ENCODE assay signal across 12 cellular contexts in genomic region chr11:79052539-79052938, GRCh38.
DNase-seq lines count a peak whose midpoint lies in the region; FAIRE-seq and TF ChIP-seq lines count a peak whose summit lies in the region.
"Had no signal": no experiment of that assay in that cellular context is flagged by ENCODE, and none has a peak within 500 bp of the region (broad histone marks: within the 10 kb centered on the region; RNA-seq: fewer than 3 reads in every experiment).

No MANE protein-coding gene starts in this region.

- no peaks in the 10 kb centered on the region for H3K79me2 ChIP-seq in astrocyte (ENCODE audit: insufficient read depth, low read length)
- no peaks in the 10 kb centered on the region for H3K79me2 ChIP-seq in mesendoderm (ENCODE audit: control insufficient read depth, insufficient read depth, low read length)

- H3K4me3 Mint-ChIP-seq in Caco-2 (ENCODE audit: unreplicated experiment) (no peak overlapping the region), astrocyte (ENCODE audit: unreplicated experiment) (no peak overlapping the region)
- H3K4me3 Mint-ChIP-seq: activated CD4-positive, alpha-beta memory T cell treated with anti-CD3 and anti-CD28 coated beads for 36 hours had no signal

- H3K27me3 ChIP-seq in Caco-2 (replicated peaks; ENCODE audit: control insufficient read depth, insufficient read depth, low read length): no peaks in the 10 kb centered on the region
- no peaks in the 10 kb centered on the region for H3K27me3 ChIP-seq in astrocyte (ENCODE audit: insufficient read depth, low read length)
- no peaks in the 10 kb centered on the region for H3K27me3 ChIP-seq in mesendoderm (ENCODE audit: insufficient read depth, low read length, poor library complexity)

- no peak overlapping the region for H3K27ac Mint-ChIP-seq in Caco-2 (ENCODE audit: unreplicated experiment)
- H3K27ac Mint-ChIP-seq in astrocyte (ENCODE audit: unreplicated experiment): no peak overlapping the region
- H3K27ac Mint-ChIP-seq: activated CD4-positive, alpha-beta memory T cell treated with anti-CD3 and anti-CD28 coated beads for 36 hours had no signal

- peaks cover 6% of the 10 kb centered on the region for H3K27me3 Mint-ChIP-seq in Caco-2 (ENCODE audit: insufficient read depth, unreplicated experiment)
- H3K27me3 Mint-ChIP-seq in astrocyte (ENCODE audit: low read depth, unreplicated experiment): peaks cover 40% of the 10 kb centered on the region

- H4K5ac ChIP-seq in mesendoderm (ENCODE audit: low read length): no peak overlapping the region

- POLR2A ChIA-PET in Caco-2 (lab: Charles Lee): no interaction called here
- POLR2A ChIA-PET in HEK293 (lab: Yijun Ruan, JAX): no interaction called here

- H3K4me3 ChIP-seq in Caco-2 (ENCODE audit: low read depth, low read length): no peak overlapping the region
- no peak overlapping the region for H3K4me3 ChIP-seq in HEK293 (ENCODE audit: low read depth, low read length)
- H3K4me3 ChIP-seq in astrocyte (ENCODE audit: insufficient read depth, low read depth, low read length): no peak overlapping the region
- no peak overlapping the region for H3K4me3 ChIP-seq in mesendoderm (ENCODE audit: low read length)
- H3K4me3 ChIP-seq: PC-9 had no signal

- peak; percentile 65 to 67 for TF ChIP-seq CTCF in Caco-2 (IDR thresholded peaks at IDR 0.05; ENCODE audit: insufficient read depth in 1 of 2, low read depth in 1 of 2, low read length in 1 of 2, severe bottlenecking in 1 of 2, unreplicated experiment in 1 of 2)
- peak; percentile 23; the same call in 1 of the 2 replicates for TF ChIP-seq CTCF in HEK293 (tag by site-specific recombination; IDR thresholded peaks at IDR 0.05)
- peak; percentile 12 for TF ChIP-seq CTCF in astrocyte (IDR thresholded peaks at IDR 0.05; ENCODE audit: insufficient read depth, low read depth, low read length)

- H2BK120ac ChIP-seq in mesendoderm (ENCODE audit: low read depth, low read length): no peak overlapping the region

- H3K4me1 Mint-ChIP-seq in Caco-2 (ENCODE audit: low read depth, unreplicated experiment): no peaks in the 10 kb centered on the region
- no peaks in the 10 kb centered on the region for H3K4me1 Mint-ChIP-seq in astrocyte (ENCODE audit: low read depth, unreplicated experiment)

- peak in 1 of 2 experiments; percentile 42 for DNase-seq in Caco-2
- no peak for DNase-seq in astrocyte (ENCODE audit: low read depth)
- peak; percentile 55 for DNase-seq in mesendoderm
- DNase-seq in T-helper 1 cell: no peak
- DNase-seq in SKM-1 treated with dmso at 0.1 percent for 144 hours (lab: John Stamatoyannopoulos, UW; ENCODE audit: unreplicated experiment): no peak
- no peak for DNase-seq in GM03348 (ENCODE audit: low spot score)
- no peak for DNase-seq in NCI-H446 (lab: John Stamatoyannopoulos, UW)
- DNase-seq: activated CD4-positive, alpha-beta memory T cell treated with anti-CD3 and anti-CD28 coated beads for 36 hours; amniotic stem cell; PC-9 had no signal

- WGBS in mesendoderm (ENCODE audit: extremely low coverage, insufficient coverage, low lambda C conversion rate): no CpG with 5 or more reads among the region's 3 CpGs

- H4K8ac ChIP-seq in mesendoderm (ENCODE audit: low read depth, low read length): no peak overlapping the region

- H3K36me3 ChIP-seq in Caco-2 (ENCODE audit: control insufficient read depth, insufficient read depth, low read length): no peaks in the 10 kb centered on the region
- H3K36me3 ChIP-seq in HEK293 (ENCODE audit: control insufficient read depth in 2 of 2, insufficient read depth in 1 of 2, low read length in 2 of 2): no peaks in the 10 kb centered on the region
- no peaks in the 10 kb centered on the region for H3K36me3 ChIP-seq in astrocyte (ENCODE audit: insufficient read depth, low read length)
- no peaks in the 10 kb centered on the region for H3K36me3 ChIP-seq in mesendoderm (ENCODE audit: control insufficient read depth, insufficient read depth, low read length)
- H3K36me3 ChIP-seq: neutrophil had no signal

- H3K4ac ChIP-seq in mesendoderm (ENCODE audit: low read depth, low read length): no peak overlapping the region

- no peak overlapping the region for H2AK5ac ChIP-seq in mesendoderm (ENCODE audit: low read length)

- H3K27ac ChIP-seq in HEK293 (ENCODE audit: extremely low read depth, low read depth, low read length) (no peak overlapping the region), astrocyte (ENCODE audit: low read depth, low read length) (no peak overlapping the region), mesendoderm (ENCODE audit: low read depth, low read length) (no peak overlapping the region)
- H3K27ac ChIP-seq: neutrophil, PC-9 had no signal

- no peaks in the 10 kb centered on the region for H3K4me1 ChIP-seq in Caco-2
- no peaks in the 10 kb centered on the region for H3K4me1 ChIP-seq in HEK293 (ENCODE audit: control insufficient read depth, insufficient read depth, low read length)
- peaks cover 24% of the 10 kb centered on the region for H3K4me1 ChIP-seq in astrocyte (ENCODE audit: insufficient read depth, low read length)
- H3K4me1 ChIP-seq in mesendoderm (ENCODE audit: control insufficient read depth, low read depth, low read length): peaks cover 4% of the 10 kb centered on the region

- no peak overlapping the region for H2AFZ ChIP-seq in astrocyte (ENCODE audit: low read depth, low read length)
- H2AFZ ChIP-seq: PC-9 had no signal

- H2BK5ac ChIP-seq in mesendoderm (ENCODE audit: low read length): no peak overlapping the region

- no peaks in the 10 kb centered on the region for H3K9me3 ChIP-seq in Caco-2
- no peaks in the 10 kb centered on the region for H3K9me3 ChIP-seq in HEK293 (ENCODE audit: control insufficient read depth, insufficient read depth, low read depth, low read length)
- no peaks in the 10 kb centered on the region for H3K9me3 ChIP-seq in astrocyte (ENCODE audit: insufficient read depth, low read depth, low read length)
- H3K9me3 ChIP-seq: neutrophil had no signal

- no peaks in the 10 kb centered on the region for H3K9me3 Mint-ChIP-seq in Caco-2 (ENCODE audit: unreplicated experiment)
- H3K9me3 Mint-ChIP-seq in astrocyte (ENCODE audit: unreplicated experiment): no peaks in the 10 kb centered on the region
- H3K9me3 Mint-ChIP-seq: activated CD4-positive, alpha-beta memory T cell treated with anti-CD3 and anti-CD28 coated beads for 36 hours had no signal

- no peak overlapping the region for H3K9ac ChIP-seq in astrocyte (ENCODE audit: low read length)
- H3K9ac ChIP-seq in mesendoderm (ENCODE audit: low read length): no peak overlapping the region

- H3K23ac ChIP-seq in mesendoderm (ENCODE audit: low read length): no peak overlapping the region

- intact Hi-C loops in Caco-2 (cut with micrococcal nuclease; ENCODE audit: unreplicated experiment): loop anchor here (1.0 kb wide), 1 partner anchor 407 kb away; no protein-coding TSS in a partner anchor

- H3K36me3 Mint-ChIP-seq in Caco-2 (ENCODE audit: insufficient read depth, unreplicated experiment) (no peaks in the 10 kb centered on the region), astrocyte (ENCODE audit: low read depth, unreplicated experiment) (peaks cover 4% of the 10 kb centered on the region)
- H3K36me3 Mint-ChIP-seq: activated CD4-positive, alpha-beta memory T cell treated with anti-CD3 and anti-CD28 coated beads for 36 hours had no signal

- no peak overlapping the region for H3K4me2 ChIP-seq in astrocyte (ENCODE audit: low read length)
- H3K4me2 ChIP-seq in mesendoderm (ENCODE audit: low read length): no peak overlapping the region
- H3K4me2 ChIP-seq: PC-9 had no signal

- H3K18ac ChIP-seq in mesendoderm (ENCODE audit: low read length): no peak overlapping the region

- CTCF ChIA-PET in Caco-2 (lab: Charles Lee) (interaction anchor here (0.6 to 4.8 kb wide), 6 partner anchors 48 to 407 kb away, joined by 3 to 45 read pairs (median 4); no protein-coding TSS in a partner anchor), HEK293 (lab: Yijun Ruan, JAX) (interaction anchor here (0.6 to 2.6 kb wide), 10 partner anchors 10 to 407 kb away, joined by 3 to 23 read pairs (median 4); no protein-coding TSS in a partner anchor)

- no peaks in the 10 kb centered on the region for H3K79me1 ChIP-seq in mesendoderm (ENCODE audit: low read length)

- no peak for FAIRE-seq in astrocyte (lab: Jason Lieb, UNC)

- no peak overlapping the region for H3K56ac ChIP-seq in mesendoderm (ENCODE audit: low read length)

- H2BK15ac ChIP-seq in mesendoderm (replicated peaks; ENCODE audit: low read depth): no peak overlapping the region

- H4K20me1 ChIP-seq in astrocyte (ENCODE audit: insufficient read depth, low read length): no peaks in the 10 kb centered on the region

- no TSS peak for BruUV-seq in Caco-2 (replicated peaks; lab: Mats Ljungman, UMichigan)

TF ChIP-seq in HEK293, 187 proteins besides CTCF, POLR2A, EP300 and RAD21:
- TF ChIP-seq SP3 (tag by site-specific recombination; IDR thresholded peaks at IDR 0.05): no peak
- no peak for TF ChIP-seq ZNF423 (tag by site-specific recombination; IDR thresholded peaks at IDR 0.05)
- no peak for TF ChIP-seq ZNF629 (tag by site-specific recombination; IDR thresholded peaks at IDR 0.05)

Comparison
In these comparisons a context has a peak if more than half of its experiments do, and no peak if none do; other contexts are left out.
1. CTCF ChIP-seq: peak in every context shown above with its lines; median percentile 66 in Caco-2; 23 in HEK293; 12 in astrocyte.